In genomic region chr7:143279186-143280098, GRCh38 we compare ENCODE assay signal across 8 cellular contexts. TPM values are rescaled to one million over a fixed set of nuclear protein-coding genes. Genes with fewer than 3 reads are reported as not detected.
A peak's percentile ranks its signal among the peaks of the same experiment; 100 is the strongest.
DNase-seq lines count a peak whose midpoint lies in the region; ATAC-seq, FAIRE-seq and TF ChIP-seq lines count a peak whose summit lies in the region.

No MANE protein-coding gene starts in this region.

- no peak for ATAC-seq in HG02610 (IDR thresholded peaks at IDR 0.05; ENCODE audit: unreplicated experiment)

- H3K4me1 Mint-ChIP-seq in HFFc6 (ENCODE audit: low read depth): peaks cover 15% of the 10 kb centered on the region
- peaks cover 40% of the 10 kb centered on the region for H3K4me1 Mint-ChIP-seq in activated CD4-positive, alpha-beta memory T cell treated with anti-CD3 and anti-CD28 coated beads for 36 hours (ENCODE audit: low read depth)

- no peaks in the 10 kb centered on the region for H3K36me3 Mint-ChIP-seq in HFFc6 (ENCODE audit: low read depth)
- no peaks in the 10 kb centered on the region for H3K36me3 Mint-ChIP-seq in activated CD4-positive, alpha-beta memory T cell treated with anti-CD3 and anti-CD28 coated beads for 36 hours

- CTCF ChIA-PET in activated CD4-positive, alpha-beta memory T cell treated with anti-CD3 and anti-CD28 coated beads for 36 hours (lab: Charles Lee): interaction anchor here (0.6 to 4.0 kb wide), 10 partner anchors 9 to 622 kb away, joined by 3 to 30 read pairs (median 6); partner anchors contain the start of gene CASP2

- H3K4me3 Mint-ChIP-seq in HFFc6: no peak overlapping the region
- peak overlapping the region; percentile 51 for H3K4me3 Mint-ChIP-seq in activated CD4-positive, alpha-beta memory T cell treated with anti-CD3 and anti-CD28 coated beads for 36 hours

- H3K4me3 ChIP-seq in retinal pigment epithelial cell (ENCODE audit: low read length): peak overlapping the region; percentile 27

- TF ChIP-seq CTCF in HFFc6 (IDR thresholded peaks at IDR 0.05) (no peak), retinal pigment epithelial cell (conservative IDR thresholded peaks at IDR 0.05; ENCODE audit: low read depth, low read length) (no peak)

- peak; percentile 93 for FAIRE-seq in frontal cortex (lab: Jason Lieb, UNC)

- no peaks in the 10 kb centered on the region for H3K27me3 Mint-ChIP-seq in HFFc6 (ENCODE audit: insufficient read depth)
- no peaks in the 10 kb centered on the region for H3K27me3 Mint-ChIP-seq in activated CD4-positive, alpha-beta memory T cell treated with anti-CD3 and anti-CD28 coated beads for 36 hours

- intact Hi-C loops in activated CD4-positive, alpha-beta memory T cell treated with anti-CD3 and anti-CD28 coated beads for 36 hours (cut with micrococcal nuclease): loop anchor here (1.0 kb wide), 3 partner anchors 9 to 20 kb away; partner anchors contain the start of genes CASP2 and GSTK1

- peak; percentile 83 for DNase-seq in HFFc6
- DNase-seq in activated CD4-positive, alpha-beta memory T cell treated with anti-CD3 and anti-CD28 coated beads for 36 hours: no peak
- peak in 1 of 2 donors; percentile 38 for DNase-seq in frontal cortex (ENCODE audit: low spot score in 2 of 2)
- DNase-seq in retinal pigment epithelial cell (ENCODE audit: low read depth): peak; percentile 86
- no peak for DNase-seq in islet precursor cell
- no peak for DNase-seq in EL
- no peak for DNase-seq in NOMO-1 treated with DMSO at 0.1 percent for 48 hours (lab: John Stamatoyannopoulos, UW; ENCODE audit: unreplicated experiment)

- POLR2A ChIA-PET in activated CD4-positive, alpha-beta memory T cell treated with anti-CD3 and anti-CD28 coated beads for 36 hours (lab: Charles Lee): interaction anchor here (0.9 to 4.0 kb wide), 7 partner anchors 9 to 104 kb away, joined by 3 to 27 read pairs (median 6); partner anchors contain the start of genes CASP2 and GSTK1

- no peaks in the 10 kb centered on the region for H3K9me3 Mint-ChIP-seq in HFFc6
- no peaks in the 10 kb centered on the region for H3K9me3 Mint-ChIP-seq in activated CD4-positive, alpha-beta memory T cell treated with anti-CD3 and anti-CD28 coated beads for 36 hours

- peak overlapping the region; percentile 73 for H3K27ac Mint-ChIP-seq in HFFc6
- peak overlapping the region; percentile 87 for H3K27ac Mint-ChIP-seq in activated CD4-positive, alpha-beta memory T cell treated with anti-CD3 and anti-CD28 coated beads for 36 hours

RNA-seq across cellular contexts. Expression of gene TMEM139, which starts 5.3 kb away (rescaled TPM):
- total RNA-seq in HFFc6 (2021; fragmentation: NEBNext Ultra II Directional; extraction: Animal tissue kit (Norgen Biotek cat#: 25700)): under 1 TPM in 1 of 6 experiments, not detected in 5; 0.25 TPM
- total RNA-seq in activated CD4-positive, alpha-beta memory T cell treated with anti-CD3 and anti-CD28 coated beads for 36 hours: under 1 TPM; 0.29 to 0.70 TPM
- total RNA-seq in frontal cortex: not detected

RNA-seq across cellular contexts. Expression of gene CASP2, which starts 8.7 kb away (rescaled TPM):
- 10 to 100 TPM; 22.4 to 29.6 (median 25.0) TPM for total RNA-seq in HFFc6 (2021; fragmentation: NEBNext Ultra II Directional; extraction: Animal tissue kit (Norgen Biotek cat#: 25700))
- total RNA-seq in activated CD4-positive, alpha-beta memory T cell treated with anti-CD3 and anti-CD28 coated beads for 36 hours: 100 to 1,000 TPM; 117 to 129 TPM
- total RNA-seq in frontal cortex: 20.4 TPM

RNA-seq across cellular contexts. Expression of gene GSTK1, which starts 16.2 kb away (rescaled TPM):
- 100 to 1,000 TPM in 2 of 6 experiments, 10 to 100 TPM in 4; 85.6 to 102 (median 89.4) TPM for total RNA-seq in HFFc6 (2021; fragmentation: NEBNext Ultra II Directional; extraction: Animal tissue kit (Norgen Biotek cat#: 25700))
- 100 to 1,000 TPM; 218 to 224 TPM for total RNA-seq in activated CD4-positive, alpha-beta memory T cell treated with anti-CD3 and anti-CD28 coated beads for 36 hours
- 24.9 TPM for total RNA-seq in frontal cortex

RNA-seq across cellular contexts. Expression of gene CLCN1, which starts 36.5 kb away (rescaled TPM):
- not detected for total RNA-seq in HFFc6 (2021; fragmentation: NEBNext Ultra II Directional; extraction: Animal tissue kit (Norgen Biotek cat#: 25700))
- under 1 TPM in 1 of 2 experiments, not detected in 1; 0.17 TPM for total RNA-seq in activated CD4-positive, alpha-beta memory T cell treated with anti-CD3 and anti-CD28 coated beads for 36 hours
- total RNA-seq in frontal cortex: under 0.01 TPM

RNA-seq across cellular contexts. Expression of gene TAS2R40, which starts 57.6 kb away (rescaled TPM):
- total RNA-seq in HFFc6 (2021; fragmentation: NEBNext Ultra II Directional; extraction: Animal tissue kit (Norgen Biotek cat#: 25700)): not detected
- not detected for total RNA-seq in activated CD4-positive, alpha-beta memory T cell treated with anti-CD3 and anti-CD28 coated beads for 36 hours
- total RNA-seq in frontal cortex: not detected

Comparison
In these comparisons a context has a peak if more than half of its experiments do, and no peak if none do; other contexts are left out.
1. DNase-seq: peak in HFFc6 (single experiment) and retinal pigment epithelial cell (single experiment); none in activated CD4-positive, alpha-beta memory T cell treated with anti-CD3 and anti-CD28 coated beads for 36 hours (single experiment), islet precursor cell (single experiment), EL (single experiment) and NOMO-1 treated with DMSO at 0.1 percent for 48 hours (single experiment).